In the genomic region with DNA sequence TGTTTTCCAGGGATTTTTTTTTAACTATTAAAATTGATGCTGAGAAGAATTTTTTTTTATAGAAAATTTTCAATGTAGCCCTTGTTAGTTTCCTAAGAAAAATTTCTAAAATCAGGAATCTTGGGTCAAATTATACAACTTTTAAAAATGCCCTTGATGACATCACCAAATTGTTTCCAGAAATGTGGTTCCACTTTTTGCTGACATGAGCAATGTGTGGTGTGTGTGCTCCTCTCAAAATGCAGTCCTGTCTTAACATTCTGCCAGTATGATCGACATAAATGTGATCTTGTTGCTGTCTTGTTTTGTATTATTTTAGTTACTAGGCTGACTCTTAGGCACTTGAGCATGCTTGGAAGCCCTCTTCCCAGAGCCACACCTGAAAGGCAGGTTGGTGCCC, we compare ENCODE assay signal across 36 cellular contexts.
"Had no signal": no experiment of that assay in that cellular context is flagged by ENCODE, and none has a peak within 500 bp of the region (broad histone marks: within the 10 kb centered on the region; RNA-seq: fewer than 3 reads in every experiment).

No MANE protein-coding gene starts in this region.

- ATAC-seq: activated T-cell treated with anti-CD3 and anti-CD28 coated beads, Interleukin-2, amount 50 U/mL, for 72 hours; body of pancreas; heart left ventricle; left colon; naive thymus-derived CD4-positive, alpha-beta T cell; psoas muscle; stimulated activated naive B cell treated with anti-CD40 and anti-IgM and Interleukin-4, amounts not matched to agents 10 μg/mL and 1 μg/mL and 100 μg/mL, for 72 hours; upper lobe of right lung had no signal

- FAIRE-seq: endometrium, TTC549 had no signal

- H3K79me2 ChIP-seq: parathyroid adenoma had no signal

- H3K36me3 ChIP-seq: colonic mucosa, esophagus squamous epithelium, heart left ventricle, stomach, thyroid gland, upper lobe of right lung had no signal

- H3K27ac ChIP-seq: body of pancreas, colonic mucosa, epithelial cell of prostate, esophagus squamous epithelium, heart left ventricle, parathyroid adenoma, psoas muscle, stomach, thyroid gland, upper lobe of right lung, VCaP had no signal

- DNase-seq: activated CD4-positive, alpha-beta T cell treated with anti-CD3 and anti-CD28 coated beads for 4 hours; activated CD4-positive, alpha-beta T cell treated with anti-CD3 and anti-CD28 coated beads, Interleukin-2, amount 50 U/mL, for 4 hours; activated effector memory CD4-positive, alpha-beta T cell treated with Interleukin-2 at 50 U/mL for 16 hours; activated naive CD4-positive, alpha-beta T cell treated with Interleukin-2 at 50 U/mL for 16 hours; activated T-cell treated with anti-CD3 and anti-CD28 coated beads for 4 hours; activated T-cell treated with anti-CD3 and anti-CD28 coated beads, Interleukin-2, amount 50 U/mL, for 72 hours; anterior cingulate cortex; body of pancreas; colonic mucosa; effector CD8-positive, alpha-beta T cell; esophagus squamous epithelium; heart left ventricle; hypothalamus; immature natural killer cell; kidney; left colon; mammary epithelial cell; naive thymus-derived CD4-positive, alpha-beta T cell; nucleus accumbens; psoas muscle; stimulated activated CD4-positive, alpha-beta T cell treated with anti-CD3 and anti-CD28 coated beads, Interleukin-15, amount 100 ng/mL, for 24 hours; stimulated activated CD4-positive, alpha-beta T cell treated with anti-CD3 and anti-CD28 coated beads, Interleukin-2, amount 100 ng/mL, for 24 hours; stimulated activated naive B cell treated with anti-CD40 and anti-IgM and Interleukin-4, amounts not matched to agents 10 μg/mL and 1 μg/mL and 100 μg/mL, for 72 hours; stomach; T-helper 9 cell; thyroid gland; upper lobe of right lung had no signal

- H3K9me3 Mint-ChIP-seq: mesothelial cell of epicardium; neural crest cell; stimulated activated naive B cell treated with anti-CD40 and anti-IgM and Interleukin-4, amounts not matched to agents 10 μg/mL and 1 μg/mL and 100 μg/mL, for 72 hours; T-helper 1 cell treated with Interleukin-12 subunit alpha and Interleukin-12 subunit beta and Interleukin-4 antibody, amounts not matched to agents 30 μg/mL and 1 μg/mL, for 36 hours had no signal

- H3K4me3 ChIP-seq: body of pancreas, colonic mucosa, esophagus squamous epithelium, heart left ventricle, psoas muscle, stomach, thyroid gland, upper lobe of right lung had no signal

- H2AFZ ChIP-seq: parathyroid adenoma had no signal

- H3K4me1 Mint-ChIP-seq: immature natural killer cell; naive thymus-derived CD4-positive, alpha-beta T cell; neural crest cell; stimulated activated naive B cell treated with anti-CD40 and anti-IgM and Interleukin-4, amounts not matched to agents 10 μg/mL and 1 μg/mL and 100 μg/mL, for 72 hours had no signal

- H3K4me1 ChIP-seq: body of pancreas, colonic mucosa, parathyroid adenoma, psoas muscle, stomach, thyroid gland, upper lobe of right lung had no signal

- H3K9ac ChIP-seq: parathyroid adenoma had no signal

- H3K27ac Mint-ChIP-seq: activated naive CD8-positive, alpha-beta T cell; activated T-cell treated with anti-CD3 and anti-CD28 coated beads, Interleukin-2, amount 50 U/mL, for 72 hours; immature natural killer cell; mesothelial cell of epicardium; naive thymus-derived CD4-positive, alpha-beta T cell; stimulated activated naive B cell treated with anti-CD40 and anti-IgM and Interleukin-4, amounts not matched to agents 10 μg/mL and 1 μg/mL and 100 μg/mL, for 72 hours; T-helper 1 cell treated with Interleukin-12 subunit alpha and Interleukin-12 subunit beta and Interleukin-4 antibody, amounts not matched to agents 30 μg/mL and 1 μg/mL, for 36 hours had no signal

- H3K36me3 Mint-ChIP-seq: activated naive CD8-positive, alpha-beta T cell; immature natural killer cell; mesothelial cell of epicardium; naive thymus-derived CD4-positive, alpha-beta T cell; stimulated activated naive B cell treated with anti-CD40 and anti-IgM and Interleukin-4, amounts not matched to agents 10 μg/mL and 1 μg/mL and 100 μg/mL, for 72 hours had no signal

- H3K4me3 Mint-ChIP-seq: activated naive CD8-positive, alpha-beta T cell; activated T-cell treated with anti-CD3 and anti-CD28 coated beads, Interleukin-2, amount 50 U/mL, for 72 hours; immature natural killer cell; mesothelial cell of epicardium; naive thymus-derived CD4-positive, alpha-beta T cell; neural crest cell; stimulated activated naive B cell treated with anti-CD40 and anti-IgM and Interleukin-4, amounts not matched to agents 10 μg/mL and 1 μg/mL and 100 μg/mL, for 72 hours; T-helper 1 cell treated with Interleukin-12 subunit alpha and Interleukin-12 subunit beta and Interleukin-4 antibody, amounts not matched to agents 30 μg/mL and 1 μg/mL, for 36 hours had no signal

- H3K27me3 ChIP-seq: body of pancreas, colonic mucosa, esophagus squamous epithelium, heart left ventricle, stomach, thyroid gland, upper lobe of right lung had no signal

- H3K27me3 Mint-ChIP-seq: activated naive CD8-positive, alpha-beta T cell had no signal

- H3K9me3 ChIP-seq: body of pancreas, colonic mucosa, esophagus squamous epithelium, heart left ventricle, psoas muscle, stomach, thyroid gland, upper lobe of right lung had no signal
